In genomic region chr13:91904597-91904996, GRCh38 we compare ENCODE assay signal across 11 cellular contexts.
DNase-seq lines count a peak whose midpoint lies in the region; ATAC-seq lines count a peak whose summit lies in the region.
"Had no signal": no experiment of that assay in that cellular context is flagged by ENCODE, and none has a peak within 500 bp of the region (broad histone marks: within the 10 kb centered on the region; RNA-seq: fewer than 3 reads in every experiment).

No MANE protein-coding gene starts in this region.

- peak; percentile 46 for DNase-seq in glomerular visceral epithelial cell (ENCODE audit: extremely low spot score)
- DNase-seq in NCI-H1694 treated with DMSO at 0.1 percent for 48 hours (lab: John Stamatoyannopoulos, UW): no peak
- no peak for DNase-seq in OCI-M2 (lab: John Stamatoyannopoulos, UW; ENCODE audit: unreplicated experiment)
- DNase-seq in NCI-H187 (lab: John Stamatoyannopoulos, UW): no peak
- DNase-seq in NCI-H510A treated with DMSO at 0.1 percent for 48 hours (lab: John Stamatoyannopoulos, UW): no peak
- DNase-seq: CD8-positive, alpha-beta memory T cell; HCEC 1CT; NCI-H2029 had no signal

- ATAC-seq in GM18861 (IDR thresholded peaks at IDR 0.05; ENCODE audit: unreplicated experiment): peak; percentile 39
- peak; percentile 73 for ATAC-seq in HG02588 (IDR thresholded peaks at IDR 0.05; ENCODE audit: unreplicated experiment)
- peak; percentile 36 for ATAC-seq in HG03460 (IDR thresholded peaks at IDR 0.05; ENCODE audit: unreplicated experiment)
